Comparison of ENCODE assay signal across 9 cellular contexts in genomic region chr19:38617283-38617763, GRCh38. TPM values are rescaled to one million over a fixed set of nuclear protein-coding genes. Genes with fewer than 3 reads are reported as not detected.
DNase-seq lines count a peak whose midpoint lies in the region; ATAC-seq and TF ChIP-seq lines count a peak whose summit lies in the region.
"Had no signal": no experiment of that assay in that cellular context is flagged by ENCODE, and none has a peak within 500 bp of the region (broad histone marks: within the 10 kb centered on the region; RNA-seq: fewer than 3 reads in every experiment).

No MANE protein-coding gene starts in this region.

- peaks cover 39% of the 10 kb centered on the region for H3K4me1 ChIP-seq in CD8-positive, alpha-beta T cell (ENCODE audit: insufficient read depth, low read length)
- H3K4me1 ChIP-seq in neuronal stem cell (ENCODE audit: control insufficient read depth in 2 of 2, insufficient read depth in 1 of 2, low read depth in 1 of 2, low read length in 2 of 2): peaks cover 9 to 10% of the 10 kb centered on the region in 2 donors
- H3K4me1 ChIP-seq in adrenal gland (replicated peaks in 1 of 2): peaks cover 6 to 19% of the 10 kb centered on the region in 2 donors

- no peak overlapping the region for H3K9ac ChIP-seq in neuronal stem cell (ENCODE audit: low read depth, low read length, poor library complexity)

- H3K27me3 Mint-ChIP-seq in CD8-positive, alpha-beta T cell (ENCODE audit: low read depth): no peaks in the 10 kb centered on the region

- peak overlapping the region; percentile 76 for H2BK15ac ChIP-seq in neuronal stem cell (ENCODE audit: low read length)

- peaks cover 60% of the 10 kb centered on the region for H3K36me3 Mint-ChIP-seq in CD8-positive, alpha-beta T cell
- peaks cover 46 to 51% of the 10 kb centered on the region in 2 donors for H3K36me3 Mint-ChIP-seq in activated naive CD4-positive, alpha-beta T cell treated with anti-CD3 and anti-CD28 coated beads, Interleukin-2, amount 50 U/mL, for 72 hours

- no CpG with 5 or more reads among the region's 9 CpGs for WGBS in neuronal stem cell (ENCODE audit: extremely low coverage in 2 of 2, insufficient read length in 2 of 2, insufficient replicate concordance in 1 of 2), 2 donors
- 65 to 85% (median 75%) methylated on average over 7 to 9 of the region's 9 CpGs for WGBS in adrenal gland, 4 donors

- intact Hi-C loops in CD8-positive, alpha-beta T cell (cut with DNase I, micrococcal nuclease): loop anchor here (5.0 to 10.0 kb wide), 6 partner anchors 75 to 717 kb away; partner anchors contain the start of genes ECH1 (in 1 of the 2), FAM98C (in 1 of the 2), GGN (in 1 of the 2) and GMFG (in 1 of the 2)
- intact Hi-C loops in adrenal gland (cut with DNase I): no loop called here

- no peak overlapping the region for H3K4ac ChIP-seq in neuronal stem cell (ENCODE audit: low read length)

- POLR2A ChIA-PET in CD8-positive, alpha-beta T cell (lab: Charles Lee): interaction anchor here (1.3 to 3.2 kb wide), 4 partner anchors 10 to 243 kb away, joined by 3 to 14 read pairs (median 3); partner anchors contain the start of gene PSMD8

- H3K27me3 ChIP-seq in CD8-positive, alpha-beta T cell (ENCODE audit: insufficient read depth, low read length): no peaks in the 10 kb centered on the region
- H3K27me3 ChIP-seq in neuronal stem cell (ENCODE audit: control insufficient read depth in 3 of 3, insufficient read depth in 3 of 3, low read depth in 1 of 3, low read length in 3 of 3): no peaks in the 10 kb centered on the region
- no peaks in the 10 kb centered on the region for H3K27me3 ChIP-seq in adrenal gland

- H3K4me3 Mint-ChIP-seq in CD8-positive, alpha-beta T cell: peak overlapping the region; percentile 99

- H2AFZ ChIP-seq in neuronal stem cell (ENCODE audit: low read length): peak overlapping the region; percentile 81

- H3K27ac ChIP-seq in CD8-positive, alpha-beta T cell (ENCODE audit: low read depth, low read length): peak overlapping the region; percentile 89
- H3K27ac ChIP-seq in KOPT-K1 (ENCODE audit: low read depth, low read length, poor library complexity, severe bottlenecking) (peak overlapping the region; percentile 93), neuronal stem cell (replicated peaks; ENCODE audit: low read length) (no peak overlapping the region), adrenal gland (no peak overlapping the region)

- peak overlapping the region; percentile 84 for H3K4me3 ChIP-seq in CD8-positive, alpha-beta T cell (ENCODE audit: low read depth, low read length)
- H3K4me3 ChIP-seq in neuronal stem cell (ENCODE audit: low read length in 2 of 2) (no peak overlapping the region), adrenal gland (peak overlapping the region in 1 of 4 donors; percentile 87)

- DNase-seq in CD8-positive, alpha-beta T cell: peak in 1 of 7 experiments; percentile 27
- DNase-seq in activated naive CD4-positive, alpha-beta T cell treated with anti-CD3 and anti-CD28 coated beads, Interleukin-2, amount 50 U/mL, for 72 hours (ENCODE audit: low spot score in 2 of 2): peak; percentile 22 to 62
- DNase-seq in neuronal stem cell (ENCODE audit: low spot score) (no peak), NCI-H2171 (lab: John Stamatoyannopoulos, UW) (no peak), adrenal gland (no peak)
- DNase-seq: mammary epithelial cell had no signal

- peaks cover 8% of the 10 kb centered on the region for H3K79me1 ChIP-seq in neuronal stem cell (ENCODE audit: low read depth, low read length)

- H3K36me3 ChIP-seq in CD8-positive, alpha-beta T cell (ENCODE audit: insufficient read depth, low read length): peaks cover 21% of the 10 kb centered on the region
- H3K36me3 ChIP-seq in KOPT-K1 (ENCODE audit: insufficient read depth, low read length) (peaks cover 50% of the 10 kb centered on the region), neuronal stem cell (replicated peaks in 1 of 2; ENCODE audit: control insufficient read depth in 2 of 2, insufficient read depth in 2 of 2, low read length in 2 of 2) (peaks cover 14 to 22% of the 10 kb centered on the region in 2 donors), adrenal gland (replicated peaks in 1 of 2) (peaks cover 0 to 21% of the 10 kb centered on the region in 2 donors)

- no peaks in the 10 kb centered on the region for H3K9me3 Mint-ChIP-seq in CD8-positive, alpha-beta T cell
- no peaks in the 10 kb centered on the region for H3K9me3 Mint-ChIP-seq in activated naive CD4-positive, alpha-beta T cell treated with anti-CD3 and anti-CD28 coated beads, Interleukin-2, amount 50 U/mL, for 72 hours

- H2BK12ac ChIP-seq in neuronal stem cell (ENCODE audit: low read length): peak overlapping the region; percentile 98

- H2BK120ac ChIP-seq in neuronal stem cell (ENCODE audit: low read depth, low read length): no peak overlapping the region

- peaks cover 57% of the 10 kb centered on the region for H3K4me1 Mint-ChIP-seq in CD8-positive, alpha-beta T cell (ENCODE audit: low read depth)

- H2BK5ac ChIP-seq in neuronal stem cell (ENCODE audit: low read length): no peak overlapping the region

- H3K14ac ChIP-seq in neuronal stem cell (ENCODE audit: low read length): no peak overlapping the region

- CTCF ChIA-PET in CD8-positive, alpha-beta T cell (lab: Charles Lee): interaction anchor here (1.4 to 4.1 kb wide), 5 partner anchors 18 to 214 kb away, joined by 3 to 26 read pairs (median 13); partner anchors contain the start of gene FAM98C

- no peak overlapping the region for H3K4me2 ChIP-seq in neuronal stem cell (ENCODE audit: insufficient read depth, low read length, poor library complexity, severe bottlenecking)

- peak overlapping the region; percentile 98 for H2AK5ac ChIP-seq in neuronal stem cell (ENCODE audit: low read depth, low read length)

- H3K18ac ChIP-seq in neuronal stem cell (ENCODE audit: low read length): peak overlapping the region; percentile 17

- TF ChIP-seq POLR2A in adrenal gland (IDR thresholded peaks at IDR 0.05): no peak

- TF ChIP-seq CTCF in CD8-positive, alpha-beta T cell (IDR thresholded peaks at IDR 0.05): no peak
- no peak for TF ChIP-seq CTCF in adrenal gland (IDR thresholded peaks at IDR 0.05)

- ATAC-seq in CD8-positive, alpha-beta T cell: no peak
- ATAC-seq in activated naive CD4-positive, alpha-beta T cell treated with anti-CD3 and anti-CD28 coated beads, Interleukin-2, amount 50 U/mL, for 72 hours: peak in 1 of 2 donors; percentile 5
- ATAC-seq in GM19397 (IDR thresholded peaks at IDR 0.05; ENCODE audit: unreplicated experiment): no peak
- ATAC-seq in HG02678 (IDR thresholded peaks at IDR 0.05; ENCODE audit: unreplicated experiment): no peak

- no peak overlapping the region for H3K23ac ChIP-seq in neuronal stem cell (ENCODE audit: low read depth, low read length, poor library complexity)

- H3K9me3 ChIP-seq in CD8-positive, alpha-beta T cell (ENCODE audit: low read length): no peaks in the 10 kb centered on the region
- no peaks in the 10 kb centered on the region for H3K9me3 ChIP-seq in KOPT-K1 (ENCODE audit: insufficient read depth, low read length, poor library complexity, severe bottlenecking)
- H3K9me3 ChIP-seq in neuronal stem cell (replicated peaks in 1 of 2; ENCODE audit: control insufficient read depth in 2 of 2, insufficient read depth in 1 of 2, low read depth in 1 of 2, low read length in 2 of 2): no peaks in the 10 kb centered on the region
- no peaks in the 10 kb centered on the region for H3K9me3 ChIP-seq in adrenal gland (replicated peaks in 1 of 3)

- H4K8ac ChIP-seq in neuronal stem cell (ENCODE audit: low read depth, low read length): no peak overlapping the region

- H4K91ac ChIP-seq in neuronal stem cell (ENCODE audit: low read depth, low read length, poor library complexity): no peak overlapping the region

- peak overlapping the region; percentile 98 for H3K27ac Mint-ChIP-seq in CD8-positive, alpha-beta T cell
- peak overlapping the region; percentile 89 to 96 for H3K27ac Mint-ChIP-seq in activated naive CD4-positive, alpha-beta T cell treated with anti-CD3 and anti-CD28 coated beads, Interleukin-2, amount 50 U/mL, for 72 hours

RNA-seq across cellular contexts. Expression of gene MAP4K1, which starts 0.4 kb away (rescaled TPM):
- 100 to 1,000 TPM; 135 to 151 TPM for total RNA-seq in CD8-positive, alpha-beta T cell
- 100 to 1,000 TPM; 225 to 247 TPM for total RNA-seq in activated naive CD4-positive, alpha-beta T cell treated with anti-CD3 and anti-CD28 coated beads, Interleukin-2, amount 50 U/mL, for 72 hours
- polyA plus RNA-seq in neuronal stem cell (2013, experiment 1 of 2): 3.0 TPM
- polyA plus RNA-seq in neuronal stem cell (2013, experiment 2 of 2): 3.5 TPM
- 1 to 10 TPM; 1.4 to 7.9 (median 4.1) TPM for total RNA-seq in adrenal gland
- 10 to 100 TPM in 1 of 3 donors, 1 to 10 TPM in 2; 1.2 to 12.5 (median 6.8) TPM for polyA plus RNA-seq in adrenal gland

RNA-seq across cellular contexts. Expression of gene EIF3K, which starts 1.7 kb away (rescaled TPM):
- total RNA-seq in CD8-positive, alpha-beta T cell: 100 to 1,000 TPM; 313 to 315 TPM
- total RNA-seq in activated naive CD4-positive, alpha-beta T cell treated with anti-CD3 and anti-CD28 coated beads, Interleukin-2, amount 50 U/mL, for 72 hours: 100 to 1,000 TPM; 282 to 299 TPM
- 218 TPM for polyA plus RNA-seq in neuronal stem cell (2013, experiment 1 of 2)
- polyA plus RNA-seq in neuronal stem cell (2013, experiment 2 of 2): 210 TPM
- 100 to 1,000 TPM; 196 to 537 (median 316) TPM for total RNA-seq in adrenal gland
- polyA plus RNA-seq in adrenal gland: 100 to 1,000 TPM; 177 to 292 (median 216) TPM

RNA-seq across cellular contexts. Expression of gene ACTN4, which starts 30.1 kb away (rescaled TPM):
- 100 to 1,000 TPM; 110 to 111 TPM for total RNA-seq in CD8-positive, alpha-beta T cell
- 100 to 1,000 TPM; 181 to 204 TPM for total RNA-seq in activated naive CD4-positive, alpha-beta T cell treated with anti-CD3 and anti-CD28 coated beads, Interleukin-2, amount 50 U/mL, for 72 hours
- polyA plus RNA-seq in neuronal stem cell (2013, experiment 1 of 2): 205 TPM
- 200 TPM for polyA plus RNA-seq in neuronal stem cell (2013, experiment 2 of 2)
- 100 to 1,000 TPM; 430 to 773 (median 575) TPM for total RNA-seq in adrenal gland
- 100 to 1,000 TPM; 148 to 586 (median 554) TPM for polyA plus RNA-seq in adrenal gland

Comparison
In these comparisons a context has a peak if more than half of its experiments do, and no peak if none do; other contexts are left out.
1. DNase-seq: peak in activated naive CD4-positive, alpha-beta T cell treated with anti-CD3 and anti-CD28 coated beads, Interleukin-2, amount 50 U/mL, for 72 hours (2 of 2); none in neuronal stem cell (single experiment), NCI-H2171 (single experiment) and adrenal gland (0 of 7).
2. H3K27ac ChIP-seq: peak in CD8-positive, alpha-beta T cell (single experiment) and KOPT-K1 (single experiment); none in neuronal stem cell (single experiment) and adrenal gland (0 of 5).
3. RNA of gene MAP4K1, which starts 0.4 kb away (total RNA-seq): 225 to 247 TPM in activated naive CD4-positive, alpha-beta T cell treated with anti-CD3 and anti-CD28 coated beads, Interleukin-2, amount 50 U/mL, for 72 hours and 135 to 151 TPM in CD8-positive, alpha-beta T cell; 1.4 to 7.9 TPM in adrenal gland; every median in the first group is over 10 times any median in the second.
4. intact Hi-C loops: an anchor here in CD8-positive, alpha-beta T cell (5.0 to 10.0 kb wide); none called in adrenal gland.